ENCODE assay signal across 28 cellular contexts in the genomic region with DNA sequence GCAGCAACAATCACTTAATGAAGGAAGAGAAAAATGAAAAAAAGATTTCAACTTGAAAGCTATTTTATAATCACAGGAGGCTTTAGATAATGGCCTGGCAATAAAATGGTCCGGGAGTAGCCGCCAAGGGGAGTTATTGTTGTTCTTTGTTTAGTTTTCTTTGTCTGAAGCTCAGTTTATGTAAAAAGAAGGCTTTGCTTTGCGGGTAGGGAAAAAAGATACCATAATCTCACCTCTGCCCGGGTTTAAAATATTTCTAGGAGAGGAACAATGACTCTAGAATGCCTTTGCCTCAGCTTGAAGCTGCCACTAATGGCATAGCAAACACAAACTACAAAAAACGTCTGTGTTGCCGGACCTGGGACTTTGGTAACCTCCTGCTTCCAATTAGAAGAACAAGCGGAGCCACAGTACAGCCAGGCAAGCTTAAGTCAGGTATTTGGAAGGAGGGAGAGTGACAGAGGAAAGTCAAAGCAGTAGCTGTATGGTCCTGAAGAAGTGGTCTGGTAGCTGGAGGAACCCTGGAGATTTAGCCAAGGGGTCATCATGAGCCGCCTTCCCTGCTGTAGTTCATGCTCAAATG.
DNase-seq lines count a peak whose midpoint lies in the region; ATAC-seq lines count a peak whose summit lies in the region.
"Had no signal": no experiment of that assay in that cellular context is flagged by ENCODE, and none has a peak within 500 bp of the region (broad histone marks: within the 10 kb centered on the region; RNA-seq: fewer than 3 reads in every experiment).

No MANE protein-coding gene starts in this region.

- POLR2A ChIA-PET in naive thymus-derived CD8-positive, alpha-beta T cell (lab: Charles Lee): no interaction called here

- H3K27me3 Mint-ChIP-seq in naive thymus-derived CD8-positive, alpha-beta T cell: no peaks in the 10 kb centered on the region

- no peak overlapping the region for H3K27ac Mint-ChIP-seq in naive thymus-derived CD8-positive, alpha-beta T cell
- H3K27ac Mint-ChIP-seq: H9, immature natural killer cell, nephron had no signal

- DNase-seq in DMS79 (lab: John Stamatoyannopoulos, UW): peak; percentile 91
- peak; percentile 25 for DNase-seq in NCI-H1417 treated with DMSO at 0.1 percent for 48 hours (lab: John Stamatoyannopoulos, UW)
- peak; percentile 66 for DNase-seq in NCI-H2227 treated with DMSO at 0.1 percent for 48 hours (lab: John Stamatoyannopoulos, UW)
- DNase-seq in left kidney (ENCODE audit: low read depth, low spot score): peak; percentile 4
- DNase-seq in naive thymus-derived CD8-positive, alpha-beta T cell: no peak
- DNase-seq: ACHN; activated CD4-positive, CD25-positive, alpha-beta regulatory T cell treated with anti-CD3 and anti-CD28 coated beads, Interleukin-2, amount 50 U/mL, for 72 hours; activated CD8-positive, alpha-beta memory T cell treated with anti-CD3 and anti-CD28 coated beads for 24 hours; activated naive CD4-positive, alpha-beta T cell treated with Interleukin-2 at 50 U/mL for 16 hours; activated T-cell treated with anti-CD3 and anti-CD28 coated beads, Interleukin-2, amount 50 U/mL, for 4 hours; aorta; central memory CD4-positive, alpha-beta T cell; dorsolateral prefrontal cortex; glutamatergic neuron; H9; immature natural killer cell; left lung; MG63; NCI-H2029; posterior cingulate gyrus; SIG-M5; substantia nigra; upper lobe of right lung had no signal

- peaks cover 0 to 10% (median 0%) of the 10 kb centered on the region in 9 donors for H3K9me3 Mint-ChIP-seq in naive thymus-derived CD8-positive, alpha-beta T cell
- H3K9me3 Mint-ChIP-seq: activated T-cell treated with anti-CD3 and anti-CD28 coated beads, Interleukin-2, amount 50 U/mL, for 4 hours; H9; nephron had no signal

- ATAC-seq in HG03571 (IDR thresholded peaks at IDR 0.05; ENCODE audit: unreplicated experiment) (no peak), HG03108 (IDR thresholded peaks at IDR 0.05; ENCODE audit: unreplicated experiment) (no peak), GM18867 (IDR thresholded peaks at IDR 0.05; ENCODE audit: unreplicated experiment) (no peak)
- ATAC-seq in naive thymus-derived CD8-positive, alpha-beta T cell: no peak
- ATAC-seq: activated T-cell treated with anti-CD3 and anti-CD28 coated beads, Interleukin-2, amount 50 U/mL, for 4 hours; K562; left lung; upper lobe of right lung had no signal

- H3K4me1 Mint-ChIP-seq in naive thymus-derived CD8-positive, alpha-beta T cell: no peaks in the 10 kb centered on the region
- H3K4me1 Mint-ChIP-seq: immature natural killer cell, nephron had no signal

- H3K36me3 Mint-ChIP-seq in naive thymus-derived CD8-positive, alpha-beta T cell: no peaks in the 10 kb centered on the region
- H3K36me3 Mint-ChIP-seq: immature natural killer cell had no signal

- no peak overlapping the region for H3K4me3 Mint-ChIP-seq in naive thymus-derived CD8-positive, alpha-beta T cell
- H3K4me3 Mint-ChIP-seq: activated T-cell treated with anti-CD3 and anti-CD28 coated beads, Interleukin-2, amount 50 U/mL, for 4 hours; H9; immature natural killer cell; nephron had no signal

Comparison
In these comparisons a context has a peak if more than half of its experiments do, and no peak if none do; other contexts are left out.
1. DNase-seq: peak in DMS79 (single experiment), NCI-H1417 treated with DMSO at 0.1 percent for 48 hours (single experiment), NCI-H2227 treated with DMSO at 0.1 percent for 48 hours (single experiment) and left kidney (single experiment); none in naive thymus-derived CD8-positive, alpha-beta T cell (0 of 10).